In genomic region chr13:111398196-111398595, GRCh38 we compare ENCODE assay signal across 17 cellular contexts.
"Had no signal": no experiment of that assay in that cellular context is flagged by ENCODE, and none has a peak within 500 bp of the region (broad histone marks: within the 10 kb centered on the region; RNA-seq: fewer than 3 reads in every experiment).

No MANE protein-coding gene starts in this region.

- H3K36me3 Mint-ChIP-seq: naive thymus-derived CD8-positive, alpha-beta T cell had no signal

- ATAC-seq: gastroesophageal sphincter; mucosa of descending colon; naive thymus-derived CD8-positive, alpha-beta T cell had no signal

- H3K27me3 ChIP-seq: colonic mucosa, hepatocyte, ovary, right atrium auricular region, sigmoid colon, uterus had no signal

- H3K27ac ChIP-seq: colonic mucosa, esophagus squamous epithelium, gastroesophageal sphincter, hepatocyte, ovary, right atrium auricular region, sigmoid colon, skin epidermis, uterus had no signal

- H3K36me3 ChIP-seq: colonic mucosa, esophagus squamous epithelium, gastroesophageal sphincter, ovary, right atrium auricular region, sigmoid colon, uterus had no signal

- H3K9me3 ChIP-seq: colonic mucosa, esophagus squamous epithelium, gastroesophageal sphincter, mucosa of descending colon, ovary, right atrium auricular region, sigmoid colon, uterus had no signal

- DNase-seq: colonic mucosa; effector CD8-positive, alpha-beta T cell; esophagus squamous epithelium; mammary epithelial cell; mucosa of descending colon; naive thymus-derived CD8-positive, alpha-beta T cell; ovary; stimulated activated CD4-positive, alpha-beta T cell treated with anti-CD3 and anti-CD28 coated beads, Interleukin-12 subunit alpha, Interleukin-12 subunit beta, amount 100 ng/mL, for 4 hours; stimulated activated naive CD4-positive, alpha-beta T cell; trophoblast cell; uterus had no signal

- H3K27me3 Mint-ChIP-seq: naive thymus-derived CD8-positive, alpha-beta T cell had no signal

- H3K4me3 Mint-ChIP-seq: naive thymus-derived CD8-positive, alpha-beta T cell; neural crest cell had no signal

- H3K9me3 Mint-ChIP-seq: naive thymus-derived CD8-positive, alpha-beta T cell; neural crest cell had no signal

- H3K4me3 ChIP-seq: colonic mucosa, esophagus squamous epithelium, gastroesophageal sphincter, hepatocyte, mucosa of descending colon, ovary, right atrium auricular region, sigmoid colon, skin epidermis, uterus had no signal

- H3K4me1 ChIP-seq: colonic mucosa, esophagus squamous epithelium, gastroesophageal sphincter, right atrium auricular region, sigmoid colon, uterus had no signal
